In the genomic region with DNA sequence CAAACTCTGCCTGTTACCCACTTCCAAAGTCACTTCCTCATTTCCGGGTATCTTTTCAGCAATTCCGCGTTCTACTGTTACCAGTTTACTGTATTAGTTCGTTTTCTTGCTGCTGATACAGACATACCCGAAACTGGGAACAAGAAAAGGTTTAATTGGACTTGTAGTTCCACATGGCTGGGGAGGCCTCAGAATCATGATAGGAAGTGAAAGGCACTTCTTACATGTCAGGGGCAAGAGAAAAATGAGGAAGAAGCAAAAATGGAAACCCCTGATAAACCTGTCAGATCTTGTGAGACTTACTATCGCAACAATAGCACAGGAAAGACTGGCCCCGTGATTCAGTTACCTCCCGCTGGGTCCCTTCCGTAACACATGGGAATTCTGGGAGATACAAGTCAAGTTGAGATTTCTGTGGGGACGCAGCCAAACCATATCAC, we compare ENCODE assay signal across 14 cellular contexts. TPM values are rescaled to one million over a fixed set of nuclear protein-coding genes. Genes with fewer than 3 reads are reported as not detected.
DNase-seq lines count a peak whose midpoint lies in the region; ATAC-seq, FAIRE-seq and TF ChIP-seq lines count a peak whose summit lies in the region.
"Had no signal": no experiment of that assay in that cellular context is flagged by ENCODE, and none has a peak within 500 bp of the region (broad histone marks: within the 10 kb centered on the region; RNA-seq: fewer than 3 reads in every experiment).

No MANE protein-coding gene starts in this region.

- ATAC-seq in K562 (peak; percentile 71), HG03571 (IDR thresholded peaks at IDR 0.05; ENCODE audit: unreplicated experiment) (no peak)
- ATAC-seq: activated CD8-positive, alpha-beta memory T cell treated with anti-CD3 and anti-CD28 coated beads, Interleukin-2, amount 10 ng/mL, durations not matched to agents 7 days and 5 days; SK-N-SH treated with all-trans-retinoic acid at 6 μM for 48 hours had no signal

- no peaks in the 10 kb centered on the region for H3K9me1 ChIP-seq in K562 (ENCODE audit: control insufficient read depth, insufficient read depth, low read length)

- H3K27ac Mint-ChIP-seq in MCF 10A (ENCODE audit: low read depth, unreplicated experiment), result no peak overlapping the region
- H3K27ac Mint-ChIP-seq: activated CD8-positive, alpha-beta memory T cell treated with anti-CD3 and anti-CD28 coated beads, Interleukin-2, amount 10 ng/mL, durations not matched to agents 7 days and 5 days had no signal

- H3K79me2 ChIP-seq in K562 (ENCODE audit: control insufficient read depth, insufficient read depth, low read length), result peaks cover 72% of the 10 kb centered on the region

- peak overlapping the region; percentile 78; the same call in 1 of the 3 replicates for H3K27ac ChIP-seq in K562 (ENCODE audit: extremely low read depth, low read depth, low read length)
- peak overlapping the region; percentile 71 for H3K27ac ChIP-seq in neutrophil

- no peak for TF ChIP-seq RAD21 in K562 (CRISPR knock-in tag; conservative IDR thresholded peaks at IDR 0.05 in 1 of 2, IDR thresholded peaks at IDR 0.05 in 1 of 2)

- TF ChIP-seq POLR2A in K562 (conservative IDR thresholded peaks at IDR 0.05), result no peak

- 2% methylated on average over 9 of the region's 10 CpGs for WGBS in K562 (ENCODE audit: insufficient coverage, low coverage, missing lambda C conversion rate)

- H3K4me3 ChIP-seq in GM06990 (replicated peaks; ENCODE audit: low read depth, low read length) (no peak overlapping the region; the same call in 1 of the 2 replicates), K562 (no peak overlapping the region), neutrophil (ENCODE audit: low read depth in 1 of 2, low read length in 1 of 2) (peak overlapping the region in 1 of 2 experiments; percentile 20)

- intact Hi-C loops in K562 (cut with micrococcal nuclease), result no loop called here
- intact Hi-C loops in MCF 10A (cut with micrococcal nuclease), result no loop called here

- DNase-seq in GM06990 (ENCODE audit: extremely low read depth, insufficient read length) (peak; percentile 54), MV-4-11 (lab: John Stamatoyannopoulos, UW) (peak; percentile 96), K562 (ENCODE audit: extremely low read depth in 1 of 4, low spot score in 3 of 4) (peak in 1 of 4 experiments; percentile 81), MCF 10A (ENCODE audit: unreplicated experiment) (no peak), epidermal melanocyte (ENCODE audit: insufficient read length, low spot score) (no peak), amygdala (lab: John Stamatoyannopoulos, UW) (no peak)
- DNase-seq: activated CD8-positive, alpha-beta memory T cell treated with anti-CD3 and anti-CD28 coated beads, Interleukin-2, amount 10 ng/mL, durations not matched to agents 7 days and 5 days; HCEC 1CT; NCI-H1092; NCI-H510A treated with DMSO at 0.1 percent for 48 hours had no signal

- no peak overlapping the region for H3K9ac ChIP-seq in K562 (ENCODE audit: insufficient read depth in 1 of 2, low read depth in 2 of 2, low read length in 2 of 2)

- CTCF ChIA-PET in K562 (lab: Yijun Ruan, JAX; ENCODE audit: low intra/inter-chr PET ratio), result no interaction called here
- CTCF ChIA-PET in MCF 10A (lab: Yijun Ruan, JAX), result no interaction called here

- POLR2A ChIA-PET in K562 (lab: Yijun Ruan, JAX) (no interaction called here), MCF 10A (lab: Yijun Ruan, JAX) (interaction anchor here (0.7 kb wide), 1 partner anchor 86 kb away, joined by 4 read pairs; no protein-coding TSS in a partner anchor)

- no peaks in the 10 kb centered on the region for H3K9me3 ChIP-seq in K562 (replicated peaks; ENCODE audit: control insufficient read depth, insufficient read depth, low read depth, low read length)
- no peaks in the 10 kb centered on the region for H3K9me3 ChIP-seq in neutrophil

- H4K20me1 ChIP-seq in K562 (replicated peaks; ENCODE audit: control insufficient read depth, insufficient read depth, low read length), result peaks cover 25% of the 10 kb centered on the region

- TF ChIP-seq CTCF in GM06990 (IDR thresholded peaks at IDR 0.05; ENCODE audit: insufficient read depth, low read length, poor library complexity, severe bottlenecking) (no peak), K562 (IDR thresholded peaks at IDR 0.05 in 2 of 3, conservative IDR thresholded peaks at IDR 0.05 in 1 of 3; ENCODE audit: insufficient read depth in 2 of 3, low read depth in 1 of 3, low read length in 3 of 3) (no peak), neutrophil (IDR thresholded peaks at IDR 0.05) (no peak), MCF 10A (IDR thresholded peaks at IDR 0.05; ENCODE audit: unreplicated experiment) (no peak)

- peaks cover 4% of the 10 kb centered on the region for H3K36me3 ChIP-seq in GM06990 (ENCODE audit: control insufficient read depth, insufficient read depth, low read length)
- H3K36me3 ChIP-seq in K562 (ENCODE audit: control insufficient read depth, insufficient read depth, low read length), result peaks cover 9% of the 10 kb centered on the region; the same call in 1 of the 3 replicates
- peaks cover 5% of the 10 kb centered on the region for H3K36me3 ChIP-seq in neutrophil

- H3K9me3 Mint-ChIP-seq in MCF 10A (ENCODE audit: unreplicated experiment), result peaks cover 13% of the 10 kb centered on the region

- no peaks in the 10 kb centered on the region for H3K27me3 ChIP-seq in GM06990 (replicated peaks; ENCODE audit: control insufficient read depth, insufficient read depth, low read length)
- H3K27me3 ChIP-seq in K562 (ENCODE audit: control insufficient read depth in 2 of 2, insufficient read depth in 2 of 2, low read length in 2 of 2), result no peaks in the 10 kb centered on the region
- no peaks in the 10 kb centered on the region for H3K27me3 ChIP-seq in neutrophil

- in situ Hi-C loops in K562 (cut with MboI), result no loop called here

- TF ChIP-seq EP300 in K562 (IDR thresholded peaks at IDR 0.05; ENCODE audit: low read length), result peak; percentile 77

- peak overlapping the region; percentile 60; the same call in 1 of the 2 replicates for H3K4me2 ChIP-seq in K562 (ENCODE audit: insufficient read depth, low read length)

- H3K4me1 ChIP-seq in K562 (replicated peaks in 1 of 2; ENCODE audit: control insufficient read depth in 2 of 2, insufficient read depth in 2 of 2, low read length in 2 of 2), result peaks cover 5 to 8% of the 10 kb centered on the region in 2 experiments; a peak in 3 of 5 replicates
- peaks cover 37 to 41% of the 10 kb centered on the region in 2 experiments for H3K4me1 ChIP-seq in neutrophil (ENCODE audit: control insufficient read depth in 1 of 2, insufficient read depth in 1 of 2, low read depth in 1 of 2, low read length in 1 of 2)

- H3K4me1 Mint-ChIP-seq in MCF 10A (ENCODE audit: insufficient read depth, unreplicated experiment), result peaks cover 15% of the 10 kb centered on the region

- H3K27me3 Mint-ChIP-seq in MCF 10A (ENCODE audit: insufficient read depth, unreplicated experiment), result no peaks in the 10 kb centered on the region
- H3K27me3 Mint-ChIP-seq: activated CD8-positive, alpha-beta memory T cell treated with anti-CD3 and anti-CD28 coated beads, Interleukin-2, amount 10 ng/mL, durations not matched to agents 7 days and 5 days had no signal

- no peak overlapping the region for H2AFZ ChIP-seq in K562 (ENCODE audit: low read depth, low read length)

- peaks cover 37% of the 10 kb centered on the region for H3K36me3 Mint-ChIP-seq in MCF 10A (ENCODE audit: insufficient read depth, unreplicated experiment)

- peak; percentile 90 for FAIRE-seq in K562 (lab: Jason Lieb, UNC)
- FAIRE-seq: endothelial cell of umbilical vein had no signal

- no peak overlapping the region for H3K4me3 Mint-ChIP-seq in MCF 10A (ENCODE audit: unreplicated experiment)
- H3K4me3 Mint-ChIP-seq: activated CD8-positive, alpha-beta memory T cell treated with anti-CD3 and anti-CD28 coated beads, Interleukin-2, amount 10 ng/mL, durations not matched to agents 7 days and 5 days had no signal

- BruUV-seq in K562 (replicated peaks; lab: Mats Ljungman, UMichigan) (no TSS peak), MCF 10A (replicated peaks; lab: Mats Ljungman, UMichigan) (no TSS peak)

TF ChIP-seq in K562, 482 proteins besides CTCF, POLR2A, EP300 and RAD21 (continues in another document):
- peak; percentile 53 for TF ChIP-seq ELF1 (tag; IDR thresholded peaks at IDR 0.05)
- peak; percentile 17; the same call in 1 of the 2 replicates for TF ChIP-seq MYC (IDR thresholded peaks at IDR 0.05; ENCODE audit: low read depth, low read length)
- TF ChIP-seq MYC (CRISPR knock-in tag; IDR thresholded peaks at IDR 0.05; ENCODE audit: borderline replicate concordance, low read depth), result no peak
- peak; percentile 70 for TF ChIP-seq NCOR1 (IDR thresholded peaks at IDR 0.05)
- peak; percentile 45; the same call in 1 of the 2 replicates for TF ChIP-seq HES1 (IDR thresholded peaks at IDR 0.05; ENCODE audit: low read depth)
- TF ChIP-seq TRIM24 (IDR thresholded peaks at IDR 0.05), result peak in 1 of 2 experiments; percentile 10; a peak in 1 of 4 replicates
- TF ChIP-seq MTA3 (IDR thresholded peaks at IDR 0.05; ENCODE audit: borderline replicate concordance), result no peak
- TF ChIP-seq RB1 (IDR thresholded peaks at IDR 0.05; ENCODE audit: low read depth), result 0 out of 2 replicates have a peak, but pooled peaks have one; percentile 15
- TF ChIP-seq NFIC (IDR thresholded peaks at IDR 0.05), result peak; percentile 59

RNA-seq across cellular contexts. Expression of gene PAFAH1B1, which starts 30.9 kb away (rescaled TPM):
- 62.7 and 148 TPM in 2 replicates for total RNA-seq in K562 (2011; cell fraction: chromatin; rRNA removed; ENCODE audit: low replicate concordance)
- 24.2 and 29.3 TPM in 2 replicates for total RNA-seq in K562 (2011; cell fraction: nucleolus; rRNA removed)
- 59.6 and 81.6 TPM in 2 replicates for total RNA-seq in K562 (2011; cell fraction: nucleoplasm; rRNA removed)
- 23.8 and 32.6 TPM in 2 replicates for total RNA-seq in K562 (2014; rRNA removed)
- 54.6 and 66.5 TPM in 2 replicates for total RNA-seq in K562 (2014; rRNA removed; fragmentation: Illumina TruSeq; extraction: Trizol)
- 45.0 and 48.2 TPM in 2 replicates for total RNA-seq in K562 (2015; rRNA removed; fragmentation: Illumina TruSeq; extraction: Trizol)
- 66.4 and 72.4 TPM in 2 replicates for total RNA-seq in K562 (2021)
- 46.8 and 55.2 TPM in 2 replicates for polyA plus RNA-seq in K562 (2011; rRNA removed)
- 14.9 and 28.2 TPM in 2 replicates for polyA plus RNA-seq in K562 (2011; cell fraction: cytosol; rRNA removed)
- polyA plus RNA-seq in K562 (2011; cell fraction: nucleus; rRNA removed), result 28.5 and 44.1 TPM in 2 replicates
- 48.1 and 57.4 TPM in 2 replicates for polyA plus RNA-seq in K562 (2012)
- polyA plus RNA-seq in K562 (2014; fragmentation: Illumina TruSeq; extraction: Trizol), result 40.2 and 48.8 TPM in 2 replicates
- 10 to 100 TPM; 32.1 to 37.3 TPM for polyA plus RNA-seq in K562 (2014; fragmentation: Nextera tagmentation; extraction: Ambion mirVana)
- 23.3 and 27.3 TPM in 2 replicates for polyA plus RNA-seq in K562 (2014; rRNA removed)
- polyA minus RNA-seq in K562 (2011; rRNA and poly(A)+ RNA removed), result 64.6 and 80.0 TPM in 2 replicates
- 25.8 and 42.9 TPM in 2 replicates for polyA minus RNA-seq in K562 (2011; cell fraction: cytosol; rRNA and poly(A)+ RNA removed)
- polyA minus RNA-seq in K562 (2011; cell fraction: nucleus; rRNA and poly(A)+ RNA removed), result 10.2 and 16.9 TPM in 2 replicates
- 170 and 192 TPM in 2 replicates for total RNA-seq in MCF 10A (2022)

Comparison
In these comparisons a context has a peak if more than half of its experiments do, and no peak if none do; other contexts are left out.
1. DNase-seq: peak in GM06990 (single experiment) and MV-4-11 (single experiment); none in MCF 10A (single experiment), epidermal melanocyte (single experiment) and amygdala (0 of 56).